ENCODE assay signal across 7 cellular contexts in the genomic region with DNA sequence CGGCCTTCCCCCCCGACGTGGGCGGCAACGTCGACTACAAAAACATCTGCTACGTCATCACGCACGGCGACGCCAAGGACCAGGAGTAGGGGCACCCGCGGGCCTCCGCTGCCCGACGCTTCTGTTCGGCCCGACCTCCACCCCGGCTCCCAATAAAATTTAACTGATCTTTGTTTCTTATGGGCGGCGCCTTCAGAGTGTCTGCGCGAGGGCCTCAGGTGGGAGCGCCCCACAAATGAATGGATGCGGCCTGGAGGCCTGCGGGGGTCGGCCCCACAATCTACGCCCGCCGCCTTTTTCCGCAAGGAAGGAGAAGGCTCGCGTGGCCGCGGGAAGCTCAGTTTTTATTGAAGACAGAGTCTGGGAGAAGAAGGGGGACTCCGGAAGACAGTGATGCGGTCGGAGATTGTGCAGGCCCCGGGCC. TPM values are rescaled to one million over a fixed set of nuclear protein-coding genes. Genes with fewer than 3 reads are reported as not detected.
DNase-seq lines count a peak whose midpoint lies in the region; ATAC-seq lines count a peak whose summit lies in the region.

No MANE protein-coding gene starts in this region.

- DNase-seq in NCI-H2196 treated with DMSO at 0.1 percent for 48 hours (lab: John Stamatoyannopoulos, UW; ENCODE audit: unreplicated experiment) (peak; percentile 76), cerebellum (ENCODE audit: low spot score) (peak; percentile 91), kidney glomerular epithelial cell (lab: John Stamatoyannopoulos, UW) (peak; percentile 74)
- peak; percentile 73 for DNase-seq in activated CD4-positive, CD25-positive, alpha-beta regulatory T cell treated with anti-CD3 and anti-CD28 coated beads, Interleukin-2, amount 50 U/mL, for 16 hours (ENCODE audit: low read depth, low spot score)
- peak; percentile 91 for DNase-seq in stimulated activated CD4-positive, alpha-beta T cell treated with anti-CD3 and anti-CD28 coated beads, Interleukin-15, amount 100 ng/mL, for 24 hours

- peak; percentile 24 for ATAC-seq in GM18870 (IDR thresholded peaks at IDR 0.05; ENCODE audit: unreplicated experiment)
- peak; percentile 28 for ATAC-seq in HG03108 (IDR thresholded peaks at IDR 0.05; ENCODE audit: unreplicated experiment)

RNA-seq across cellular contexts. Expression of a gene that starts 3.2 kb away (rescaled TPM):
- total RNA-seq in cerebellum = 1.00 TPM

RNA-seq across cellular contexts. Expression of a gene that starts 4.5 kb away (rescaled TPM):
- total RNA-seq in cerebellum = not detected

RNA-seq across cellular contexts. Expression of a gene that starts 7.5 kb away (rescaled TPM):
- 20.5 TPM for total RNA-seq in cerebellum

RNA-seq across cellular contexts. Expression of a gene that starts 17.4 kb away (rescaled TPM):
- 16.7 TPM for total RNA-seq in cerebellum

RNA-seq across cellular contexts. Expression of a gene that starts 22.7 kb away (rescaled TPM):
- 26.3 TPM for total RNA-seq in cerebellum

Comparison
In these comparisons a context has a peak if more than half of its experiments do, and no peak if none do; other contexts are left out.
1. Peak in every context shown above with its lines: DNase-seq and ATAC-seq.